Comparison of ENCODE assay signal across 19 cellular contexts in the genomic region with DNA sequence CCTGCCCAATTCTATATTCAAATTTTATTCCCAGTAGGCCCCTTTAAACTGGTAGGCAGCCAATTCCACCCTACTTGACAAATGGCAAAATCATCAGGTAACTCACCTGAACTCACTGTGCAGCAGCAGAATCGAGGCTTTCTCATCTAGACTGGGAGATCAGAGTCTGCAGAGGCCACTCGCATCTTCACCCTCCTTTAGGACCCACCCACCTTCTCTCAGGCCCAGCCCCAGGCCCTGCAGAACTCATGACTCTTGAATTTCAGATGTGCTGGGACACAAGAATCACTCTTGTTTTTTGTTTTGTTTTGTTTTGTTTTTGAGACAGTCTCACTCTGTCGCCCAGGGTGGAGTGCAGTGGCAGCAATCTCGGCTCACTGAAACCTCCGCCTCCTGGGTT. TPM values are rescaled to one million over a fixed set of nuclear protein-coding genes. Genes with fewer than 3 reads are reported as not detected.
A peak's percentile ranks its signal among the peaks of the same experiment; 100 is the strongest.
DNase-seq lines count a peak whose midpoint lies in the region; ATAC-seq and TF ChIP-seq lines count a peak whose summit lies in the region.
"Had no signal": no experiment of that assay in that cellular context is flagged by ENCODE, and none has a peak within 500 bp of the region (broad histone marks: within the 10 kb centered on the region; RNA-seq: fewer than 3 reads in every experiment).

No MANE protein-coding gene starts in this region.

- no peak overlapping the region for H3K18ac ChIP-seq in H9 (ENCODE audit: insufficient read length, low read depth, low read length)

- peak overlapping the region in 2 of 3 experiments; percentile 12 to 25; a peak in 1 of 7 replicates for H3K27ac Mint-ChIP-seq in H9
- peak overlapping the region; percentile 80 for H3K27ac Mint-ChIP-seq in activated B cell treated with CpG ODN at 0.5 μM for 24 hours

- H3K79me1 ChIP-seq in H9 (ENCODE audit: insufficient read depth, low read depth, low read length, poor library complexity, severe bottlenecking) = peaks cover 7% of the 10 kb centered on the region

- H4K20me1 ChIP-seq in H9 (ENCODE audit: control insufficient read depth, insufficient read depth, insufficient read length) (no peaks in the 10 kb centered on the region), osteoblast (ENCODE audit: insufficient read depth, low read length) (peaks cover 27% of the 10 kb centered on the region)

- intact Hi-C loops in activated B cell treated with CpG ODN at 0.5 μM for 24 hours (cut with micrococcal nuclease) = no loop called here

- no peaks in the 10 kb centered on the region; the same call in 1 of the 2 replicates for H3K27me3 Mint-ChIP-seq in H9 (ENCODE audit: low read depth)
- H3K27me3 Mint-ChIP-seq in activated B cell treated with CpG ODN at 0.5 μM for 24 hours = no peaks in the 10 kb centered on the region

- DNase-seq in NCI-H2107 treated with DMSO at 0.1 percent for 48 hours (lab: John Stamatoyannopoulos, UW; ENCODE audit: unreplicated experiment) = peak; percentile 8
- DNase-seq in NCI-H2107 (lab: John Stamatoyannopoulos, UW) = no peak
- no peak for DNase-seq in H9
- no peak for DNase-seq in activated B cell treated with CpG ODN at 0.5 μM for 24 hours
- DNase-seq in osteoblast (ENCODE audit: insufficient read length, low spot score, missing footprints) = peak; percentile 77
- no peak for DNase-seq in DMS 273 treated with DMSO at 0.1 percent for 48 hours (lab: John Stamatoyannopoulos, UW)
- DNase-seq in stimulated activated CD4-positive, alpha-beta T cell treated with anti-CD3 and anti-CD28 coated beads, Interleukin-2, amount 100 ng/mL, for 24 hours = no peak
- DNase-seq: 8988T; activated CD4-positive, CD25-positive, alpha-beta regulatory T cell treated with anti-CD3 and anti-CD28 coated beads, Interleukin-2, amount 50 U/mL, for 72 hours; activated naive CD4-positive, alpha-beta T cell treated with Interleukin-2 at 50 U/mL for 16 hours; activated T-cell treated with anti-CD3 and anti-CD28 coated beads, Interleukin-2, amount 50 U/mL, for 4 hours; hypothalamus; left ventricle myocardium superior; NCI-H1092 treated with DMSO at 0.1 percent for 48 hours; NCI-H2081 treated with DMSO at 0.1 percent for 48 hours; NCI-H524 had no signal

- H2BK120ac ChIP-seq in H9 (ENCODE audit: low read depth, low read length, poor library complexity, severe bottlenecking) = no peak overlapping the region

- H3K4me3 Mint-ChIP-seq in H9 (no peak overlapping the region; a peak in 1 of 5 replicates), activated B cell treated with CpG ODN at 0.5 μM for 24 hours (no peak overlapping the region)
- H3K4me3 Mint-ChIP-seq: activated T-cell treated with anti-CD3 and anti-CD28 coated beads, Interleukin-2, amount 50 U/mL, for 4 hours had no signal

- CTCF ChIA-PET in activated B cell treated with CpG ODN at 0.5 μM for 24 hours (lab: Charles Lee) = no interaction called here

- no peak overlapping the region for H4K91ac ChIP-seq in H9 (ENCODE audit: insufficient read length, low read depth, low read length)

- H3K23ac ChIP-seq in H9 (ENCODE audit: insufficient read length, low read depth, low read length) = no peak overlapping the region

- H2BK20ac ChIP-seq in H9 (ENCODE audit: low read depth, low read length, poor library complexity, severe bottlenecking) = no peak overlapping the region

- peak; percentile 29 for ATAC-seq in activated B cell treated with CpG ODN at 0.5 μM for 24 hours (ENCODE audit: low read depth)
- ATAC-seq in HG03039 (IDR thresholded peaks at IDR 0.05; ENCODE audit: unreplicated experiment) = no peak
- ATAC-seq: activated T-cell treated with anti-CD3 and anti-CD28 coated beads, Interleukin-2, amount 50 U/mL, for 4 hours; esophagus mucosa; left ventricle myocardium superior had no signal

- H3K9me3 ChIP-seq in H9 (ENCODE audit: control insufficient read depth, low read depth, low read length) (no peaks in the 10 kb centered on the region), osteoblast (ENCODE audit: low read depth, low read length) (no peaks in the 10 kb centered on the region)
- H3K9me3 ChIP-seq: upper lobe of left lung had no signal

- no peak overlapping the region for H2AFZ ChIP-seq in H9 (ENCODE audit: low read length)
- H2AFZ ChIP-seq in osteoblast (ENCODE audit: low read length) = no peak overlapping the region

- H3K9me3 Mint-ChIP-seq in H9 = no peaks in the 10 kb centered on the region
- H3K9me3 Mint-ChIP-seq in activated B cell treated with CpG ODN at 0.5 μM for 24 hours = no peaks in the 10 kb centered on the region
- H3K9me3 Mint-ChIP-seq: activated T-cell treated with anti-CD3 and anti-CD28 coated beads, Interleukin-2, amount 50 U/mL, for 4 hours had no signal

- TF ChIP-seq CTCF in H9 (conservative IDR thresholded peaks at IDR 0.05) = no peak
- TF ChIP-seq CTCF in activated B cell treated with CpG ODN at 0.5 μM for 24 hours (IDR thresholded peaks at IDR 0.05) = no peak
- TF ChIP-seq CTCF in osteoblast (IDR thresholded peaks at IDR 0.05; ENCODE audit: extremely low read depth, low read depth, low read length) = no peak

- no peak overlapping the region for H2BK12ac ChIP-seq in H9 (ENCODE audit: insufficient read length, low read depth, low read length)

- H2AK5ac ChIP-seq in H9 (ENCODE audit: insufficient read length, low read length) = no peak overlapping the region

- no peak overlapping the region for H3K4ac ChIP-seq in H9 (ENCODE audit: low read depth, low read length)

- no peaks in the 10 kb centered on the region for H3K23me2 ChIP-seq in H9 (ENCODE audit: insufficient read length, low read depth, low read length, poor library complexity, severe bottlenecking)

- no CpG with 5 or more reads among the region's 5 CpGs for WGBS in H9 (ENCODE audit: extremely low coverage, insufficient read length, low lambda C conversion rate)

- no peaks in the 10 kb centered on the region for H3K36me3 ChIP-seq in osteoblast (ENCODE audit: insufficient read depth, low read length)
- H3K36me3 ChIP-seq: upper lobe of left lung had no signal

- H3K4me1 Mint-ChIP-seq in H9 (peaks cover 53 to 70% of the 10 kb centered on the region in 2 experiments), activated B cell treated with CpG ODN at 0.5 μM for 24 hours (peaks cover 93% of the 10 kb centered on the region)

- H2BK5ac ChIP-seq in H9 (ENCODE audit: insufficient read length, low read length) = no peak overlapping the region

- H3T11ph ChIP-seq in H9 (ENCODE audit: low read length) = no peak overlapping the region

- no peak overlapping the region for H3K56ac ChIP-seq in H9 (ENCODE audit: insufficient read length, low read depth, low read length)

- no peak overlapping the region for H3K4me2 ChIP-seq in H9 (ENCODE audit: insufficient read depth, insufficient read length, low read length)
- no peak overlapping the region for H3K4me2 ChIP-seq in osteoblast (ENCODE audit: insufficient read depth, low read length)

- H3K79me2 ChIP-seq in H9 (ENCODE audit: insufficient read depth, low read length) (peaks cover 6% of the 10 kb centered on the region; the same call in 1 of the 2 replicates), osteoblast (ENCODE audit: insufficient read depth, low read length) (peaks cover 82% of the 10 kb centered on the region)

- no peak overlapping the region for H2BK15ac ChIP-seq in H9 (ENCODE audit: low read depth, low read length)

- no peak overlapping the region for H3K14ac ChIP-seq in H9 (ENCODE audit: insufficient read depth, low read length)

- H3K36me3 Mint-ChIP-seq in H9 (ENCODE audit: insufficient read depth in 1 of 3, low read depth in 3 of 3) = no peaks in the 10 kb centered on the region
- H3K36me3 Mint-ChIP-seq in activated B cell treated with CpG ODN at 0.5 μM for 24 hours (ENCODE audit: low read depth) = peaks cover 40% of the 10 kb centered on the region

- H3K9ac ChIP-seq in H9 (ENCODE audit: extremely low read depth, insufficient read length, low read length) = no peak overlapping the region

- H3K27me3 ChIP-seq in H9 (ENCODE audit: insufficient read depth, low read length) (no peaks in the 10 kb centered on the region), osteoblast (ENCODE audit: insufficient read depth, low read length) (no peaks in the 10 kb centered on the region)
- H3K27me3 ChIP-seq: upper lobe of left lung had no signal

- POLR2A ChIA-PET in activated B cell treated with CpG ODN at 0.5 μM for 24 hours (lab: Charles Lee) = interaction anchor here (1.7 kb wide), 1 partner anchor 11 kb away, joined by 6 read pairs; no protein-coding TSS in a partner anchor

- H3K4me1 ChIP-seq in H9 (ENCODE audit: insufficient read depth, low read length) = peaks cover 2% of the 10 kb centered on the region; the same call in 1 of the 2 replicates
- H3K4me1 ChIP-seq in osteoblast (ENCODE audit: insufficient read depth, low read length) = peaks cover 43% of the 10 kb centered on the region

- no peak overlapping the region for H4K8ac ChIP-seq in H9 (replicated peaks; ENCODE audit: insufficient read length, low read depth, low read length)

- H3K27ac ChIP-seq in H9 (ENCODE audit: insufficient read length, low read depth, low read length) (no peak overlapping the region), osteoblast (ENCODE audit: low read depth, low read length) (peak overlapping the region; percentile 85)
- H3K27ac ChIP-seq: upper lobe of left lung had no signal

- no peak overlapping the region for H3K4me3 ChIP-seq in osteoblast (ENCODE audit: insufficient read depth, low read length)
- H3K4me3 ChIP-seq: upper lobe of left lung had no signal

- H4K5ac ChIP-seq in H9 (ENCODE audit: insufficient read length, low read depth, low read length) = no peak overlapping the region

RNA-seq across cellular contexts. Expression of gene MICAL3, which starts 38.8 kb away (rescaled TPM):
- total RNA-seq in H9 (2021) = 41.6 and 50.2 TPM in 2 replicates
- 232 and 257 TPM in 2 replicates for total RNA-seq in activated B cell treated with CpG ODN at 0.5 μM for 24 hours
- 35.1 and 39.5 TPM in 2 replicates for total RNA-seq in osteoblast

Comparison
In these comparisons a context has a peak if more than half of its experiments do, and no peak if none do; other contexts are left out.
1. DNase-seq: peak in NCI-H2107 treated with DMSO at 0.1 percent for 48 hours (single experiment) and osteoblast (single experiment); none in NCI-H2107 (single experiment), H9 (single experiment), activated B cell treated with CpG ODN at 0.5 μM for 24 hours (single experiment), DMS 273 treated with DMSO at 0.1 percent for 48 hours (single experiment) and stimulated activated CD4-positive, alpha-beta T cell treated with anti-CD3 and anti-CD28 coated beads, Interleukin-2, amount 100 ng/mL, for 24 hours (0 of 2).